In the genomic region with DNA sequence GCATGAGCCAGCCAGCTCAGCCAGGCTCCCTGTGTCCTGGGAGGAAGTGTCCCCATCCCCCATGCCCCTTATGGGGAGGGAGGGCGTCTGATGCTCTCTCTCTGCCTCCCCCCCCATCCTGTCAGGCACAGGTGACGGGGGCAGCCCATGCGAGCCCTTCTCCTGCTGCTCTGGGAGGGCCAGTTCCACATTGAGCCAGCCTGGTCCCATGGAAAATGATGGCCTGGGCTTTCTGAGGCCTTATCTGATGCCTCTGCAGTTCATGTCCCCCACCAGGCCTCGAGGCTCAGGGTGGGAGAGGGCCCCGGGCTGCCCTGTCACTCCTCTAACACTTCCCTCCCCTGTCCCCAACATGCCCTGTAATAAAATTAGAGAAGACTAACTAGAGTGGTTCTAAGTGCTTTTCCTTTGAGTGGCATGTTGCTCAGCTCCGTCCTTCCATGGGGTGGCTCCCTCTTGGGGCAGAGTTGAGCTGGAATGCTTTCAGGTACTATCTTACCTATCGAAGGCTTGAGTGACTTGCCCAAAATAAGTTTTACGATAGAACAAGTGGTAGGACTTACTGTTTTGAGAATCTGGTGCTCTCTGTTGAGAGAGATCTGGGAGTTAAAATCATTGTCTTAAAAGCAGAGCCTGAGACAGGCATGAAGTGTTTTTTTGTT, we compare ENCODE assay signal across 1 cellular context.
TF ChIP-seq lines count a peak whose summit lies in the region.

No MANE protein-coding gene starts in this region.

TF ChIP-seq in K562, 482 proteins besides CTCF, POLR2A, EP300 and RAD21 (continued from another document):
- TF ChIP-seq HNRNPL (IDR thresholded peaks at IDR 0.05; ENCODE audit: low read depth, low read length) (no peak), GTF2E2 (tag; IDR thresholded peaks at IDR 0.05) (no peak), SETDB1 (IDR thresholded peaks at IDR 0.05; ENCODE audit: low read length) (no peak), ZNF133 (CRISPR knock-in tag; IDR thresholded peaks at IDR 0.05) (no peak), ATF2 (CRISPR knock-in tag; IDR thresholded peaks at IDR 0.05) (no peak), MYC (IDR thresholded peaks at IDR 0.05; ENCODE audit: low read depth, low read length) (0 out of 2 replicates have a peak, but pooled peaks have one; percentile 7), MYC (CRISPR knock-in tag; IDR thresholded peaks at IDR 0.05; ENCODE audit: borderline replicate concordance, low read depth) (no peak), TEAD2 (tag; IDR thresholded peaks at IDR 0.05) (peak; percentile 40; the same call in 1 of the 2 replicates), ZNF717 (CRISPR knock-in tag; IDR thresholded peaks at IDR 0.05) (no peak), TEAD4 (IDR thresholded peaks at IDR 0.05; ENCODE audit: low read length) (0 out of 2 replicates have a peak, but pooled peaks have one; percentile 61), TEAD4 (CRISPR knock-in tag; IDR thresholded peaks at IDR 0.05; ENCODE audit: borderline replicate concordance) (no peak), ZNF766 (CRISPR knock-in tag; conservative IDR thresholded peaks at IDR 0.05) (no peak), HNRNPK (IDR thresholded peaks at IDR 0.05; ENCODE audit: low read depth, low read length, poor library complexity, severe bottlenecking) (no peak), NBN (IDR thresholded peaks at IDR 0.05; ENCODE audit: low read depth) (peak; percentile 49; the same call in 1 of the 2 replicates), SMARCA4 (IDR thresholded peaks at IDR 0.05) (peak; percentile 36; the same call in 1 of the 2 replicates), ZBTB7A (IDR thresholded peaks at IDR 0.05; ENCODE audit: borderline replicate concordance, control insufficient read depth, low read depth, low read length) (peak; percentile 22; the same call in 1 of the 2 replicates), XRCC4 (IDR thresholded peaks at IDR 0.05; ENCODE audit: extremely low read depth, insufficient read depth, insufficient read length) (no peak), CREB1 (IDR thresholded peaks at IDR 0.05) (no peak), CREB1 (CRISPR knock-in tag; IDR thresholded peaks at IDR 0.05) (no peak), ARHGAP35 (IDR thresholded peaks at IDR 0.05; ENCODE audit: partially characterized antibody) (no peak), MAX (CRISPR knock-in tag; IDR thresholded peaks at IDR 0.05) (peak; percentile 44; the same call in 1 of the 2 replicates), RB1 (IDR thresholded peaks at IDR 0.05; ENCODE audit: low read depth) (0 out of 2 replicates have a peak, but pooled peaks have one; percentile 33), SP1 (CRISPR knock-in tag; IDR thresholded peaks at IDR 0.05) (no peak), POLR2AphosphoS2 (IDR thresholded peaks at IDR 0.05; ENCODE audit: low read length) (peak; percentile 90), SAP30 (IDR thresholded peaks at IDR 0.05; ENCODE audit: borderline replicate concordance, insufficient read depth, low read depth, low read length, poor library complexity, severe bottlenecking) (no peak), CTBP1 (IDR thresholded peaks at IDR 0.05; ENCODE audit: borderline replicate concordance) (peak; percentile 44; the same call in 1 of the 2 replicates), ZNF175 (CRISPR knock-in tag; IDR thresholded peaks at IDR 0.05; ENCODE audit: low read depth) (no peak), HIVEP1 (CRISPR knock-in tag; IDR thresholded peaks at IDR 0.05) (no peak), MAZ (CRISPR knock-in tag; conservative IDR thresholded peaks at IDR 0.05 in 1 of 2, IDR thresholded peaks at IDR 0.05 in 1 of 2) (0 out of 4 replicates have a peak, but pooled peaks of 1 of the 2 experiments have one; percentile 14), CBX3 (IDR thresholded peaks at IDR 0.05; ENCODE audit: borderline replicate concordance in 1 of 2, low read length in 2 of 2) (0 out of 3 replicates have a peak, but pooled peaks of 1 of the 2 experiments have one; percentile 20), MTA1 (IDR thresholded peaks at IDR 0.05; ENCODE audit: borderline replicate concordance) (peak; percentile 61), ZEB2 (IDR thresholded peaks at IDR 0.05) (peak; percentile 83), KLF6 (CRISPR knock-in tag; IDR thresholded peaks at IDR 0.05; ENCODE audit: borderline replicate concordance) (no peak), DPF2 (IDR thresholded peaks at IDR 0.05) (0 out of 2 replicates have a peak, but pooled peaks have one; percentile 51), ETV5 (CRISPR knock-in tag; IDR thresholded peaks at IDR 0.05; ENCODE audit: low read depth) (0 out of 2 replicates have a peak, but pooled peaks have one; percentile 29), ADNP (tag; IDR thresholded peaks at IDR 0.05) (no peak), TBL1XR1 (IDR thresholded peaks at IDR 0.05; ENCODE audit: low read length in 2 of 2) (no peak), GATA2 (CRISPR knock-in tag; IDR thresholded peaks at IDR 0.05) (0 out of 2 replicates have a peak, but pooled peaks have one; percentile 33), NFRKB (IDR thresholded peaks at IDR 0.05; ENCODE audit: low read depth) (no peak)
- TF ChIP-seq, protein P1, sequence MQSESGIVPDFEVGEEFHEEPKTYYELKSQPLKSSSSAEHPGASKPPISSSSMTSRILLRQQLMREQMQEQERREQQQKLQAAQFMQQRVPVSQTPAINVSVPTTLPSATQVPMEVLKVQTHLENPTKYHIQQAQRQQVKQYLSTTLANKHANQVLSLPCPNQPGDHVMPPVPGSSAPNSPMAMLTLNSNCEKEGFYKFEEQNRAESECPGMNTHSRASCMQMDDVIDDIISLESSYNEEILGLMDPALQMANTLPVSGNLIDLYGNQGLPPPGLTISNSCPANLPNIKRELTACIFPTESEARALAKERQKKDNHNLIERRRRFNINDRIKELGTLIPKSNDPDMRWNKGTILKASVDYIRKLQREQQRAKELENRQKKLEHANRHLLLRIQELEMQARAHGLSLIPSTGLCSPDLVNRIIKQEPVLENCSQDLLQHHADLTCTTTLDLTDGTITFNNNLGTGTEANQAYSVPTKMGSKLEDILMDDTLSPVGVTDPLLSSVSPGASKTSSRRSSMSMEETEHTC (IDR thresholded peaks at IDR 0.05), result no peak
- TF ChIP-seq, protein P2, sequence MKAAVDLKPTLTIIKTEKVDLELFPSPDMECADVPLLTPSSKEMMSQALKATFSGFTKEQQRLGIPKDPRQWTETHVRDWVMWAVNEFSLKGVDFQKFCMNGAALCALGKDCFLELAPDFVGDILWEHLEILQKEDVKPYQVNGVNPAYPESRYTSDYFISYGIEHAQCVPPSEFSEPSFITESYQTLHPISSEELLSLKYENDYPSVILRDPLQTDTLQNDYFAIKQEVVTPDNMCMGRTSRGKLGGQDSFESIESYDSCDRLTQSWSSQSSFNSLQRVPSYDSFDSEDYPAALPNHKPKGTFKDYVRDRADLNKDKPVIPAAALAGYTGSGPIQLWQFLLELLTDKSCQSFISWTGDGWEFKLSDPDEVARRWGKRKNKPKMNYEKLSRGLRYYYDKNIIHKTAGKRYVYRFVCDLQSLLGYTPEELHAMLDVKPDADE (conservative IDR thresholded peaks at IDR 0.05; ENCODE audit: control insufficient read depth, low read depth, low read length), result no peak
- TF ChIP-seq, protein P3, sequence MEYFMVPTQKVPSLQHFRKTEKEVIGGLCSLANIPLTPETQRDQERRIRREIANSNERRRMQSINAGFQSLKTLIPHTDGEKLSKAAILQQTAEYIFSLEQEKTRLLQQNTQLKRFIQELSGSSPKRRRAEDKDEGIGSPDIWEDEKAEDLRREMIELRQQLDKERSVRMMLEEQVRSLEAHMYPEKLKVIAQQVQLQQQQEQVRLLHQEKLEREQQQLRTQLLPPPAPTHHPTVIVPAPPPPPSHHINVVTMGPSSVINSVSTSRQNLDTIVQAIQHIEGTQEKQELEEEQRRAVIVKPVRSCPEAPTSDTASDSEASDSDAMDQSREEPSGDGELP (CRISPR knock-in tag; IDR thresholded peaks at IDR 0.05; ENCODE audit: borderline replicate concordance), result no peak
- TF ChIP-seq, protein P4, sequence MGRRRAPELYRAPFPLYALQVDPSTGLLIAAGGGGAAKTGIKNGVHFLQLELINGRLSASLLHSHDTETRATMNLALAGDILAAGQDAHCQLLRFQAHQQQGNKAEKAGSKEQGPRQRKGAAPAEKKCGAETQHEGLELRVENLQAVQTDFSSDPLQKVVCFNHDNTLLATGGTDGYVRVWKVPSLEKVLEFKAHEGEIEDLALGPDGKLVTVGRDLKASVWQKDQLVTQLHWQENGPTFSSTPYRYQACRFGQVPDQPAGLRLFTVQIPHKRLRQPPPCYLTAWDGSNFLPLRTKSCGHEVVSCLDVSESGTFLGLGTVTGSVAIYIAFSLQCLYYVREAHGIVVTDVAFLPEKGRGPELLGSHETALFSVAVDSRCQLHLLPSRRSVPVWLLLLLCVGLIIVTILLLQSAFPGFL (CRISPR knock-in tag; IDR thresholded peaks at IDR 0.05), result no peak
- TF ChIP-seq, protein P5, sequence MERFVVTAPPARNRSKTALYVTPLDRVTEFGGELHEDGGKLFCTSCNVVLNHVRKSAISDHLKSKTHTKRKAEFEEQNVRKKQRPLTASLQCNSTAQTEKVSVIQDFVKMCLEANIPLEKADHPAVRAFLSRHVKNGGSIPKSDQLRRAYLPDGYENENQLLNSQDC (CRISPR knock-in tag; IDR thresholded peaks at IDR 0.05), result no peak
- TF ChIP-seq, protein P6, sequence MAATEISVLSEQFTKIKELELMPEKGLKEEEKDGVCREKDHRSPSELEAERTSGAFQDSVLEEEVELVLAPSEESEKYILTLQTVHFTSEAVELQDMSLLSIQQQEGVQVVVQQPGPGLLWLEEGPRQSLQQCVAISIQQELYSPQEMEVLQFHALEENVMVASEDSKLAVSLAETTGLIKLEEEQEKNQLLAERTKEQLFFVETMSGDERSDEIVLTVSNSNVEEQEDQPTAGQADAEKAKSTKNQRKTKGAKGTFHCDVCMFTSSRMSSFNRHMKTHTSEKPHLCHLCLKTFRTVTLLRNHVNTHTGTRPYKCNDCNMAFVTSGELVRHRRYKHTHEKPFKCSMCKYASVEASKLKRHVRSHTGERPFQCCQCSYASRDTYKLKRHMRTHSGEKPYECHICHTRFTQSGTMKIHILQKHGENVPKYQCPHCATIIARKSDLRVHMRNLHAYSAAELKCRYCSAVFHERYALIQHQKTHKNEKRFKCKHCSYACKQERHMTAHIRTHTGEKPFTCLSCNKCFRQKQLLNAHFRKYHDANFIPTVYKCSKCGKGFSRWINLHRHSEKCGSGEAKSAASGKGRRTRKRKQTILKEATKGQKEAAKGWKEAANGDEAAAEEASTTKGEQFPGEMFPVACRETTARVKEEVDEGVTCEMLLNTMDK (IDR thresholded peaks at IDR 0.05; ENCODE audit: borderline replicate concordance, insufficient read depth, low read depth, low read length, poor library complexity, severe bottlenecking), result peak; percentile 81
- TF ChIP-seq, protein P7, sequence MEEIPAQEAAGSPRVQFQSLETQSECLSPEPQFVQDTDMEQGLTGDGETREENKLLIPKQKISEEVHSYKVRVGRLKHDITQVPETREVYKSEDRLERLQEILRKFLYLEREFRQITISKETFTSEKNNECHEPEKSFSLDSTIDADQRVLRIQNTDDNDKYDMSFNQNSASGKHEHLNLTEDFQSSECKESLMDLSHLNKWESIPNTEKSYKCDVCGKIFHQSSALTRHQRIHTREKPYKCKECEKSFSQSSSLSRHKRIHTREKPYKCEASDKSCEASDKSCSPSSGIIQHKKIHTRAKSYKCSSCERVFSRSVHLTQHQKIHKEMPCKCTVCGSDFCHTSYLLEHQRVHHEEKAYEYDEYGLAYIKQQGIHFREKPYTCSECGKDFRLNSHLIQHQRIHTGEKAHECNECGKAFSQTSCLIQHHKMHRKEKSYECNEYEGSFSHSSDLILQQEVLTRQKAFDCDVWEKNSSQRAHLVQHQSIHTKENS (CRISPR knock-in tag; IDR thresholded peaks at IDR 0.05), result no peak
